Comparison of ENCODE assay signal across 18 cellular contexts in genomic region chr7:101987494-101987893, GRCh38.
A peak's percentile ranks its signal among the peaks of the same experiment; 100 is the strongest.
DNase-seq lines count a peak whose midpoint lies in the region; ATAC-seq and TF ChIP-seq lines count a peak whose summit lies in the region.
"Had no signal": no experiment of that assay in that cellular context is flagged by ENCODE, and none has a peak within 500 bp of the region (broad histone marks: within the 10 kb centered on the region; RNA-seq: fewer than 3 reads in every experiment).

No MANE protein-coding gene starts in this region.

- CTCF ChIA-PET in activated naive CD4-positive, alpha-beta T cell treated with anti-CD3 and anti-CD28 coated beads for 36 hours (lab: Charles Lee): interaction anchor here (0.6 kb wide), 1 partner anchor 33 kb away, joined by 3 read pairs; no protein-coding TSS in a partner anchor

- H3K4me3 Mint-ChIP-seq in mesothelial cell of epicardium: no peak overlapping the region
- no peak overlapping the region for H3K4me3 Mint-ChIP-seq in type B pancreatic cell
- no peak overlapping the region for H3K4me3 Mint-ChIP-seq in activated naive CD4-positive, alpha-beta T cell treated with anti-CD3 and anti-CD28 coated beads for 36 hours
- H3K4me3 Mint-ChIP-seq: CD8-positive, alpha-beta memory T cell had no signal

- TF ChIP-seq CTCF in mesothelial cell of epicardium (IDR thresholded peaks at IDR 0.05; ENCODE audit: unreplicated experiment) (no peak), type B pancreatic cell (conservative IDR thresholded peaks at IDR 0.05) (no peak)

- intact Hi-C loops in Right ventricle myocardium inferior (cut with DNase I) (no loop called here), cardiac septum (cut with DNase I) (no loop called here)
- intact Hi-C loops in activated naive CD4-positive, alpha-beta T cell treated with anti-CD3 and anti-CD28 coated beads for 36 hours (cut with micrococcal nuclease): no loop called here

- no peak for ATAC-seq in Right ventricle myocardium inferior
- ATAC-seq: PC-3 had no signal

- H3K27ac Mint-ChIP-seq in mesothelial cell of epicardium (peak overlapping the region; percentile 50), type B pancreatic cell (peak overlapping the region; percentile 22)
- H3K27ac Mint-ChIP-seq in activated naive CD4-positive, alpha-beta T cell treated with anti-CD3 and anti-CD28 coated beads for 36 hours: no peak overlapping the region
- H3K27ac Mint-ChIP-seq: CD8-positive, alpha-beta memory T cell had no signal

- H3K9me3 Mint-ChIP-seq in mesothelial cell of epicardium (no peaks in the 10 kb centered on the region), type B pancreatic cell (no peaks in the 10 kb centered on the region)
- H3K9me3 Mint-ChIP-seq in activated naive CD4-positive, alpha-beta T cell treated with anti-CD3 and anti-CD28 coated beads for 36 hours: no peaks in the 10 kb centered on the region
- H3K9me3 Mint-ChIP-seq: CD8-positive, alpha-beta memory T cell had no signal

- DNase-seq in Right ventricle myocardium inferior (ENCODE audit: missing footprints) (peak; percentile 22), cardiac septum (ENCODE audit: low spot score) (no peak), mesothelial cell of epicardium (ENCODE audit: low spot score in 2 of 2, unreplicated experiment in 2 of 2) (no peak), type B pancreatic cell (ENCODE audit: extremely low spot score, unreplicated experiment) (no peak), activated gamma-delta T cell (lab: John Stamatoyannopoulos, UW) (no peak), midbrain (lab: John Stamatoyannopoulos, UW) (no peak)
- DNase-seq in activated naive CD4-positive, alpha-beta T cell treated with anti-CD3 and anti-CD28 coated beads for 36 hours: no peak
- DNase-seq: 8988T; CD8-positive, alpha-beta memory T cell; EL; KBM-7; NCI-H1048; NCI-H1436 treated with DMSO at 0.1 percent for 48 hours; NCI-H2029 treated with DMSO at 0.1 percent for 48 hours; NCI-H2171 treated with DMSO at 0.1 percent for 48 hours; NCI-H446 treated with DMSO at 0.1 percent for 48 hours; PC-3 had no signal

- H3K27me3 Mint-ChIP-seq in mesothelial cell of epicardium (ENCODE audit: low read depth) (no peaks in the 10 kb centered on the region), type B pancreatic cell (no peaks in the 10 kb centered on the region)
- no peaks in the 10 kb centered on the region for H3K27me3 Mint-ChIP-seq in activated naive CD4-positive, alpha-beta T cell treated with anti-CD3 and anti-CD28 coated beads for 36 hours (ENCODE audit: low read depth)
- H3K27me3 Mint-ChIP-seq: CD8-positive, alpha-beta memory T cell had no signal

- H3K36me3 Mint-ChIP-seq in mesothelial cell of epicardium (peaks cover 13% of the 10 kb centered on the region), type B pancreatic cell (peaks cover 4% of the 10 kb centered on the region)
- peaks cover 2% of the 10 kb centered on the region for H3K36me3 Mint-ChIP-seq in activated naive CD4-positive, alpha-beta T cell treated with anti-CD3 and anti-CD28 coated beads for 36 hours (ENCODE audit: low read depth)

- H3K4me1 Mint-ChIP-seq in mesothelial cell of epicardium (peaks cover 31% of the 10 kb centered on the region), type B pancreatic cell (ENCODE audit: unreplicated experiment) (peaks cover 33% of the 10 kb centered on the region)
- H3K4me1 Mint-ChIP-seq in activated naive CD4-positive, alpha-beta T cell treated with anti-CD3 and anti-CD28 coated beads for 36 hours (ENCODE audit: low read depth): peaks cover 24% of the 10 kb centered on the region

TF ChIP-seq in PFSK-1, 5 proteins besides CTCF, POLR2A, EP300 and RAD21:
- TF ChIP-seq FOXP2 (optimal IDR thresholded peaks at IDR 0.05; ENCODE audit: borderline replicate concordance, extremely low read depth, extremely low read length, insufficient read depth) (peak; percentile 70), SIN3A (IDR thresholded peaks at IDR 0.05; ENCODE audit: borderline replicate concordance, insufficient read depth, low read length) (no peak)
